9 cellular contexts compared by ENCODE assay signal in the genomic region with DNA sequence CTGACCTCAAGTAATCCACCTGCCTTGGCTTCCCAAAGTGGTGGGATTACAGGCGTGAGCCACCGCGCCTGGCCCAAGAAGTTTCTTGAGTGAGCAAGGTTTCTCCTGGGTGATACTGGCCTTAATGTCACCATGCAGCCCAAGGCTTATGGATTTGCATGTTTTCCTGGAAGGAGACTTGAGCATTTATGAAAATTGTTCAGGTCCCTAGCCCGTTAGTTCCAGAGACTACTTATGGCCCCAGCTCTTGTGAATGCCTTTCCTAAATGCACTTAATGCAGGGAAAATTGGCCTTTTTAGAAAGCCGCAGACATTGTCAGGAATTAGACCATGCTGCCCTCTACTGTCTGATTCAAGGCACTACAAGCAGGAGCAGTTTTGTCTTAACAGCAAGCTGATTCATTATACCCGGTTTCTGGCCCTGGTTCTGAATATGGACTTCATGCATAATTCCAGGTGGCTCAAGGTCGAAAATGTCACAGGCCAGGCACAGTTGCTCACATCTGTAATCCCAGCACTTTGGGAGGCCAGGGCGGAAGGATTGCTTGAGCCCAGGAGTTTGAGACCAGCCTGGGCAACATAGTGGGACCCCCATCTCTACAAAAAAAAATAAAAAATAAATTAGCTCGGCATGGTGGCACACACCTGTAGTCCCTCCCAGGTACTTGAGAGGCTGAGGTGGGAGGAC.
A peak's percentile ranks its signal among the peaks of the same experiment; 100 is the strongest.
DNase-seq lines count a peak whose midpoint lies in the region; ATAC-seq and TF ChIP-seq lines count a peak whose summit lies in the region.
"Had no signal": no experiment of that assay in that cellular context is flagged by ENCODE, and none has a peak within 500 bp of the region (broad histone marks: within the 10 kb centered on the region; RNA-seq: fewer than 3 reads in every experiment).

No MANE protein-coding gene starts in this region.

- H3K36me3 Mint-ChIP-seq in CD4-positive, alpha-beta memory T cell = peaks cover 5 to 14% of the 10 kb centered on the region in 2 donors
- H3K36me3 Mint-ChIP-seq: IgD-negative memory B cell had no signal

- no peaks in the 10 kb centered on the region for H3K4me1 ChIP-seq in CD4-positive, alpha-beta memory T cell (ENCODE audit: insufficient read depth, low read length)
- peaks cover 11 to 15% of the 10 kb centered on the region in 2 donors for H3K4me1 ChIP-seq in thoracic aorta (ENCODE audit: control insufficient read depth in 1 of 2, low read depth in 2 of 2)

- H3K4me3 ChIP-seq in CD4-positive, alpha-beta memory T cell (ENCODE audit: low read length in 2 of 2) = no peak overlapping the region
- H3K4me3 ChIP-seq in epithelial cell of esophagus (ENCODE audit: low read length) (no peak overlapping the region), thoracic aorta (no peak overlapping the region)

- no peaks in the 10 kb centered on the region for H3K27me3 Mint-ChIP-seq in CD4-positive, alpha-beta memory T cell
- H3K27me3 Mint-ChIP-seq: IgD-negative memory B cell had no signal

- CTCF ChIA-PET in CD4-positive, alpha-beta memory T cell (lab: Charles Lee; ENCODE audit: partially characterized antibody) = interaction anchor here (0.6 to 3.5 kb wide), 44 partner anchors 8 to 1104 kb away, joined by 3 to 54 read pairs (median 4); a partner anchor contains a TSS
- CTCF ChIA-PET in HEK293T (lab: Yijun Ruan, JAX) = interaction anchor here (0.6 to 2.0 kb wide), 16 partner anchors 8 to 661 kb away, joined by 3 to 16 read pairs (median 4); a partner anchor contains a TSS

- no peaks in the 10 kb centered on the region for H3K36me3 ChIP-seq in CD4-positive, alpha-beta memory T cell (ENCODE audit: insufficient read depth, low read length)
- no peaks in the 10 kb centered on the region for H3K36me3 ChIP-seq in thoracic aorta

- intact Hi-C loops in CD4-positive, alpha-beta memory T cell (cut with micrococcal nuclease) = loop anchor here (1.0 to 10.0 kb wide), 3 partner anchors 217 to 1106 kb away; a partner anchor contains a TSS

- ATAC-seq in thoracic aorta (ENCODE audit: insufficient number of reproducible peaks, low FRiP score, low read depth) (peak; percentile 68), HG02623 (IDR thresholded peaks at IDR 0.05; ENCODE audit: unreplicated experiment) (no peak)

- no peak overlapping the region for H3K27ac ChIP-seq in CD4-positive, alpha-beta memory T cell (ENCODE audit: low read depth, low read length)
- no peak overlapping the region for H3K27ac ChIP-seq in thoracic aorta

- peak; percentile 62 to 67 (median 66) for DNase-seq in CD4-positive, alpha-beta memory T cell
- DNase-seq in HEK293T (ENCODE audit: extremely low spot score) = peak; percentile 75
- peak; percentile 24 to 79 for DNase-seq in NCI-H526 (lab: John Stamatoyannopoulos, UW)
- peak; percentile 26 for DNase-seq in activated CD4-positive, alpha-beta T cell treated with anti-CD3 and anti-CD28 coated beads, Interleukin-2, amount 50 U/mL, for 4 hours
- peak; percentile 85 for DNase-seq in epithelial cell of esophagus (ENCODE audit: low read depth)
- DNase-seq in middle frontal gyrus (ENCODE audit: extremely low spot score, low spot score) = peak; percentile 82
- no peak for DNase-seq in thoracic aorta (ENCODE audit: low spot score)

- H3K4me1 Mint-ChIP-seq in CD4-positive, alpha-beta memory T cell = peaks cover 4 to 6% (median 5%) of the 10 kb centered on the region in 4 donors

- POLR2A ChIA-PET in CD4-positive, alpha-beta memory T cell (lab: Charles Lee; ENCODE audit: partially characterized antibody) = interaction anchor here (0.8 to 2.0 kb wide), 9 partner anchors 11 to 325 kb away, joined by 3 to 8 read pairs (median 5); a partner anchor contains a TSS
- POLR2A ChIA-PET in HEK293T (lab: Yijun Ruan, JAX) = interaction anchor here (0.7 to 1.7 kb wide), 5 partner anchors 91 to 152 kb away, joined by 3 to 6 read pairs (median 3); a partner anchor contains a TSS

- TF ChIP-seq CTCF in epithelial cell of esophagus (IDR thresholded peaks at IDR 0.05; ENCODE audit: insufficient read depth, low read depth, low read length, missing control alignments) = peak; percentile 99
- peak; percentile 95 for TF ChIP-seq CTCF in thoracic aorta (IDR thresholded peaks at IDR 0.05)

- no peaks in the 10 kb centered on the region for H3K9me3 ChIP-seq in CD4-positive, alpha-beta memory T cell (ENCODE audit: control insufficient read depth in 1 of 2, low read length in 2 of 2)
- H3K9me3 ChIP-seq in thoracic aorta = no peaks in the 10 kb centered on the region

- H3K27ac Mint-ChIP-seq in CD4-positive, alpha-beta memory T cell = peak overlapping the region in 3 of 7 donors; percentile 14 to 70 (median 29)
- H3K27ac Mint-ChIP-seq: IgD-negative memory B cell had no signal

- peaks cover 0 to 11% (median 0%) of the 10 kb centered on the region in 8 donors for H3K9me3 Mint-ChIP-seq in CD4-positive, alpha-beta memory T cell
- H3K9me3 Mint-ChIP-seq: IgD-negative memory B cell had no signal

- no peaks in the 10 kb centered on the region for H3K27me3 ChIP-seq in CD4-positive, alpha-beta memory T cell (ENCODE audit: insufficient read depth, low read length)
- H3K27me3 ChIP-seq in thoracic aorta (replicated peaks; ENCODE audit: insufficient read depth) = no peaks in the 10 kb centered on the region

- H3K4me3 Mint-ChIP-seq in CD4-positive, alpha-beta memory T cell = no peak overlapping the region
- H3K4me3 Mint-ChIP-seq: IgD-negative memory B cell had no signal

TF ChIP-seq in HEK293T, 16 proteins besides CTCF, POLR2A, EP300 and RAD21:
- TF ChIP-seq FOXM1 (IDR thresholded peaks at IDR 0.05; ENCODE audit: borderline replicate concordance) (no peak), SUZ12 (IDR thresholded peaks at IDR 0.05) (no peak), LEF1 (IDR thresholded peaks at IDR 0.05; ENCODE audit: borderline replicate concordance) (no peak), CTBP1 (IDR thresholded peaks at IDR 0.05; ENCODE audit: borderline replicate concordance) (no peak), FOXK2 (IDR thresholded peaks at IDR 0.05) (no peak), ARNT (IDR thresholded peaks at IDR 0.05) (no peak), NFRKB (IDR thresholded peaks at IDR 0.05) (no peak), TARDBP (IDR thresholded peaks at IDR 0.05) (no peak), ZNF384 (IDR thresholded peaks at IDR 0.05) (no peak)
- TF ChIP-seq, protein P1, sequence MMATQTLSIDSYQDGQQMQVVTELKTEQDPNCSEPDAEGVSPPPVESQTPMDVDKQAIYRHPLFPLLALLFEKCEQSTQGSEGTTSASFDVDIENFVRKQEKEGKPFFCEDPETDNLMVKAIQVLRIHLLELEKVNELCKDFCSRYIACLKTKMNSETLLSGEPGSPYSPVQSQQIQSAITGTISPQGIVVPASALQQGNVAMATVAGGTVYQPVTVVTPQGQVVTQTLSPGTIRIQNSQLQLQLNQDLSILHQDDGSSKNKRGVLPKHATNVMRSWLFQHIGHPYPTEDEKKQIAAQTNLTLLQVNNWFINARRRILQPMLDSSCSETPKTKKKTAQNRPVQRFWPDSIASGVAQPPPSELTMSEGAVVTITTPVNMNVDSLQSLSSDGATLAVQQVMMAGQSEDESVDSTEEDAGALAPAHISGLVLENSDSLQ (IDR thresholded peaks at IDR 0.05) = no peak
TF ChIP-seq in HEK293T: peak in this region for 0.
